Comparison of ENCODE assay signal across 8 cellular contexts in genomic region chr2:182763311-182763912, GRCh38. TPM values are rescaled to one million over a fixed set of nuclear protein-coding genes. Genes with fewer than 3 reads are reported as not detected.
DNase-seq lines count a peak whose midpoint lies in the region; ATAC-seq, FAIRE-seq and TF ChIP-seq lines count a peak whose summit lies in the region.

No MANE protein-coding gene starts in this region.

- H3K4me1 ChIP-seq in A549: peaks cover 8% of the 10 kb centered on the region; the same call in 2 of the 3 replicates
- no peaks in the 10 kb centered on the region for H3K4me1 ChIP-seq in GM12878 (ENCODE audit: control insufficient read depth, insufficient read depth, low read length)

- no TSS peak for BruUV-seq in GM12878 (replicated peaks; lab: Mats Ljungman, UMichigan)

- TF ChIP-seq CTCF in A549 (IDR thresholded peaks at IDR 0.05) (peak; percentile 56), GM12878 (IDR thresholded peaks at IDR 0.05 in 2 of 3, conservative IDR thresholded peaks at IDR 0.05 in 1 of 3; ENCODE audit: control insufficient read depth in 2 of 3, extremely low read depth in 1 of 3, insufficient read depth in 1 of 3, low read depth in 3 of 3, low read length in 3 of 3) (peak; percentile 33 to 54 (median 42); a peak in 5 of 6 replicates)

- no peak overlapping the region for H3K9ac ChIP-seq in GM12878 (ENCODE audit: control insufficient read depth, insufficient read depth, low read length)

- DNase-seq in A549 (ENCODE audit: low read depth in 1 of 2, low spot score in 1 of 2) (peak; percentile 15 to 55), NCI-H146 (lab: John Stamatoyannopoulos, UW) (peak; percentile 45), GM12878 (ENCODE audit: low read depth, low spot score) (no peak), left lobe of liver (ENCODE audit: low spot score) (no peak), mesenteric fat pad (ENCODE audit: low spot score) (no peak)

- CTCF ChIA-PET in A549 (lab: Yijun Ruan, JAX) (interaction anchor here (0.6 to 1.1 kb wide), 4 partner anchors 10 to 216 kb away, joined by 3 to 5 read pairs (median 4); no protein-coding TSS in a partner anchor), GM12878 (lab: Yijun Ruan, JAX) (interaction anchor here (0.7 to 1.8 kb wide), 4 partner anchors 10 to 216 kb away, joined by 3 to 13 read pairs (median 3); no protein-coding TSS in a partner anchor)

- in situ Hi-C loops in GM12878 (cut with MboI): loop anchor here (10.0 kb wide), 1 partner anchor 221 kb away; no protein-coding TSS in a partner anchor

- no peak for FAIRE-seq in A549 (lab: Jason Lieb, UNC)
- FAIRE-seq in GM12878 (lab: Jason Lieb, UNC): no peak

- H4K20me1 ChIP-seq in GM12878 (ENCODE audit: control insufficient read depth, insufficient read depth): no peaks in the 10 kb centered on the region

- no peak overlapping the region for H3K4me2 ChIP-seq in A549
- H3K4me2 ChIP-seq in GM12878 (ENCODE audit: control insufficient read depth, insufficient read depth): no peak overlapping the region

- no peak overlapping the region for H2AFZ ChIP-seq in GM12878 (ENCODE audit: control insufficient read depth, low read depth, low read length)

- no peak overlapping the region for H3K27ac ChIP-seq in A549
- H3K27ac ChIP-seq in GM12878 (ENCODE audit: control insufficient read depth, insufficient read depth): no peak overlapping the region

- H3K27me3 ChIP-seq in GM12878 (replicated peaks in 1 of 2; ENCODE audit: control insufficient read depth in 2 of 2, insufficient read depth in 2 of 2, low read length in 1 of 2): no peaks in the 10 kb centered on the region

- H3K4me3 ChIP-seq in A549: no peak overlapping the region
- no peak overlapping the region for H3K4me3 ChIP-seq in GM12878

- ATAC-seq in A549 (peak; percentile 58 to 84; a peak in 3 of 6 replicates), GM18498 (IDR thresholded peaks at IDR 0.05; ENCODE audit: unreplicated experiment) (peak; percentile 62), GM12878 (peak; percentile 69), left lobe of liver (peak; percentile 67), HG03108 (IDR thresholded peaks at IDR 0.05; ENCODE audit: unreplicated experiment) (no peak), GM18868 (IDR thresholded peaks at IDR 0.05; ENCODE audit: unreplicated experiment) (no peak)

- RAD21 ChIA-PET in GM12878 (lab: Charles Lee; ENCODE audit: unreplicated experiment): interaction anchor here (1.5 kb wide), 1 partner anchor 217 kb away, joined by 9 read pairs; no protein-coding TSS in a partner anchor

- WGBS in A549 (ENCODE audit: missing lambda C conversion rate): 52% methylated on average over 11 of the region's 11 CpGs
- WGBS in GM12878 (ENCODE audit: insufficient coverage, insufficient replicate concordance, low lambda C conversion rate, missing lambda C conversion rate): 89% methylated on average over 11 of the region's 11 CpGs

- TF ChIP-seq POLR2A in A549 (IDR thresholded peaks at IDR 0.05; ENCODE audit: low read length) (no peak), GM12878 (IDR thresholded peaks at IDR 0.05; ENCODE audit: low read depth, low read length) (no peak)

- H3K36me3 ChIP-seq in GM12878 (ENCODE audit: control insufficient read depth in 2 of 2, insufficient read depth in 2 of 2, low read length in 1 of 2): peaks cover 0 to 27% of the 10 kb centered on the region in 2 experiments

- TF ChIP-seq EP300 in A549 (IDR thresholded peaks at IDR 0.05): no peak
- TF ChIP-seq EP300 in GM12878 (IDR thresholded peaks at IDR 0.05; ENCODE audit: borderline replicate concordance in 1 of 2, control insufficient read depth in 1 of 2, low read depth in 2 of 2, low read length in 2 of 2): no peak

- TF ChIP-seq RAD21 in A549 (conservative IDR thresholded peaks at IDR 0.05 in 1 of 2, IDR thresholded peaks at IDR 0.05 in 1 of 2): peak; percentile 18 to 32; a peak in 3 of 5 replicates
- peak; percentile 35 for TF ChIP-seq RAD21 in GM12878 (IDR thresholded peaks at IDR 0.05; ENCODE audit: insufficient read depth, low read depth, low read length)

- no peaks in the 10 kb centered on the region for H3K79me2 ChIP-seq in GM12878 (ENCODE audit: control insufficient read depth, insufficient read depth, low read length)

- SMC1A ChIA-PET in GM12878 (lab: Charles Lee; ENCODE audit: uncharacterized antibody, unreplicated experiment): interaction anchor here (0.7 to 1.5 kb wide), 4 partner anchors 12 to 216 kb away, joined by 3 to 11 read pairs (median 4); no protein-coding TSS in a partner anchor

- intact Hi-C loops in GM12878 (cut with micrococcal nuclease; ENCODE audit: unreplicated experiment): loop anchor here (2.0 to 10.0 kb wide), 2 partner anchors 217 to 331 kb away; no protein-coding TSS in a partner anchor

- H3K9me3 ChIP-seq in A549: no peaks in the 10 kb centered on the region
- H3K9me3 ChIP-seq in GM12878 (replicated peaks; ENCODE audit: control insufficient read depth, insufficient read depth, low read length): no peaks in the 10 kb centered on the region

- POLR2A ChIA-PET in A549 (lab: Yijun Ruan, JAX) (no interaction called here), GM12878 (lab: Charles Lee) (no interaction called here)

TF ChIP-seq in A549, 52 proteins besides CTCF, POLR2A, EP300 and RAD21:
- peak; percentile 41 for TF ChIP-seq SMC3 (IDR thresholded peaks at IDR 0.05)
- TF ChIP-seq HOXA7 (CRISPR knock-in tag; IDR thresholded peaks at IDR 0.05): no peak

TF ChIP-seq in GM12878, 131 proteins besides CTCF, POLR2A, EP300 and RAD21:
- TF ChIP-seq CHD2 (IDR thresholded peaks at IDR 0.05; ENCODE audit: borderline replicate concordance, low read depth, low read length) (no peak), SMC3 (IDR thresholded peaks at IDR 0.05; ENCODE audit: borderline replicate concordance, low read length) (peak; percentile 16; the same call in 1 of the 2 replicates), KDM1A (IDR thresholded peaks at IDR 0.05; ENCODE audit: borderline replicate concordance) (no peak), TAF1 (IDR thresholded peaks at IDR 0.05; ENCODE audit: borderline replicate concordance, low read depth, low read length) (no peak), RUNX3 (IDR thresholded peaks at IDR 0.05; ENCODE audit: low read length) (peak; percentile 70), GABPA (IDR thresholded peaks at IDR 0.05; ENCODE audit: low read depth) (no peak), PRDM15 (CRISPR knock-in tag; IDR thresholded peaks at IDR 0.05) (no peak), CBFB (IDR thresholded peaks at IDR 0.05; ENCODE audit: low read depth) (no peak; the same call in 1 of the 2 replicates)

RNA-seq across cellular contexts. Expression of gene DNAJC10, which starts 47.4 kb away (rescaled TPM):
- polyA plus RNA-seq in A549 (2011; rRNA removed): 99.9 and 126 TPM in 2 replicates
- polyA plus RNA-seq in A549 (2012; cell fraction: cytosol; rRNA removed): 16.1 TPM in 2 replicates
- polyA plus RNA-seq in A549 (2012; cell fraction: nucleus; rRNA removed): 8.9 and 17.0 TPM in 2 replicates
- polyA plus RNA-seq in A549 (2017; fragmentation: RNase III; extraction: RNeasy Plus Mini Kit Qiagen cat#74134 plus additional on column Dnase treatment): 64.1 to 70.1 TPM (median 66.7 TPM) in 3 replicates
- polyA minus RNA-seq in A549 (2011; rRNA and poly(A)+ RNA removed): 37.1 and 39.8 TPM in 2 replicates
- 124 and 133 TPM in 2 replicates for total RNA-seq in GM12878 (2013; cell fraction: nucleolus; rRNA removed)
- 35.8 and 50.2 TPM in 2 replicates for total RNA-seq in GM12878 (2014; rRNA removed)
- 51.0 and 56.1 TPM in 2 replicates for total RNA-seq in GM12878 (2014; rRNA removed; fragmentation: Illumina TruSeq; extraction: Trizol)
- 56.7 and 61.7 TPM in 2 replicates for total RNA-seq in GM12878 (2021)
- polyA plus RNA-seq in GM12878 (2011; ENCODE audit: low read depth): 8.5 TPM
- polyA plus RNA-seq in GM12878 (2011; rRNA removed): 40.6 and 67.6 TPM in 2 replicates
- 12.1 and 12.6 TPM in 2 replicates for polyA plus RNA-seq in GM12878 (2011; cell fraction: cytosol; rRNA removed)
- 62.5 and 64.6 TPM in 2 replicates for polyA plus RNA-seq in GM12878 (2011; cell fraction: nucleus; rRNA removed)
- polyA plus RNA-seq in GM12878 (2012): 17.5 and 21.3 TPM in 2 replicates
- 34.2 and 44.9 TPM in 2 replicates for polyA plus RNA-seq in GM12878 (2014; fragmentation: Illumina TruSeq; extraction: Trizol)
- 10 to 100 TPM in 1 of 2 experiments, 1 to 10 TPM in 1; 9.1 to 11.5 TPM for polyA plus RNA-seq in GM12878 (2014; fragmentation: Nextera tagmentation; extraction: Ambion mirVana)
- polyA plus RNA-seq in GM12878 (2014; rRNA removed): 26.8 and 30.0 TPM in 2 replicates
- polyA plus RNA-seq in GM12878 (2016; fragmentation: Nextera tagmentation; extraction: Ambion mirVana): 10 to 100 TPM; 64.8 to 67.9 TPM
- 21.1 and 30.6 TPM in 2 replicates for polyA minus RNA-seq in GM12878 (2011; rRNA and poly(A)+ RNA removed)
- polyA minus RNA-seq in GM12878 (2011; cell fraction: cytosol; rRNA and poly(A)+ RNA removed): 15.1 and 17.2 TPM in 2 replicates
- polyA minus RNA-seq in GM12878 (2011; cell fraction: nucleus; rRNA and poly(A)+ RNA removed): 14.9 and 18.2 TPM in 2 replicates
- total RNA-seq in left lobe of liver: 32.9 TPM
- total RNA-seq in mesenteric fat pad: 76.0 TPM

Comparison
In these comparisons a context has a peak if more than half of its experiments do, and no peak if none do; other contexts are left out.
1. ATAC-seq: peak in A549 (2 of 2), GM18498 (single experiment), GM12878 (single experiment) and left lobe of liver (single experiment); none in HG03108 (single experiment) and GM18868 (single experiment).
2. DNase-seq: peak in A549 (2 of 2) and NCI-H146 (single experiment); none in GM12878 (single experiment), left lobe of liver (single experiment) and mesenteric fat pad (single experiment).
3. Of the 24 proteins assayed by ChIP-seq in both GM12878 and A549: peak only in GM12878: none; only in A549: none; in both: CTCF, RAD21 and SMC3; in neither: 21.